8 cellular contexts compared by ENCODE assay signal in genomic region chr7:44489955-44490350, GRCh38. TPM values are rescaled to one million over a fixed set of nuclear protein-coding genes. Genes with fewer than 3 reads are reported as not detected.
DNase-seq lines count a peak whose midpoint lies in the region; ATAC-seq and TF ChIP-seq lines count a peak whose summit lies in the region.

No MANE protein-coding gene starts in this region.

- intact Hi-C loops in lower lobe of right lung (cut with DNase I), result no loop called here
- intact Hi-C loops in thyroid gland (cut with DNase I), result no loop called here

- H3K27ac ChIP-seq in lower lobe of right lung, result peak overlapping the region; percentile 99
- peak overlapping the region; percentile 93 to 99 (median 95) for H3K27ac ChIP-seq in thyroid gland

- TF ChIP-seq POLR2A in thyroid gland (IDR thresholded peaks at IDR 0.05), result no peak

- no peak for TF ChIP-seq CTCF in choroid plexus epithelial cell (conservative IDR thresholded peaks at IDR 0.05; ENCODE audit: low read depth, low read length)
- no peak for TF ChIP-seq CTCF in lower lobe of right lung (IDR thresholded peaks at IDR 0.05)
- TF ChIP-seq CTCF in thyroid gland (IDR thresholded peaks at IDR 0.05), result no peak

- DNase-seq in AG20443 (ENCODE audit: low spot score) (peak; percentile 51), choroid plexus epithelial cell (ENCODE audit: low read depth) (no peak), lower lobe of right lung (peak; percentile 46), thyroid gland (no peak), CD1c-positive myeloid dendritic cell (ENCODE audit: extremely low spot score) (no peak)

- peak overlapping the region; percentile 77 for H3K4me3 ChIP-seq in choroid plexus epithelial cell (ENCODE audit: low read depth, low read length)
- peak overlapping the region; percentile 90 for H3K4me3 ChIP-seq in lower lobe of right lung
- H3K4me3 ChIP-seq in thyroid gland (replicated peaks in 1 of 3), result peak overlapping the region; percentile 45 to 86 (median 64)

- peaks cover 2% of the 10 kb centered on the region for H3K36me3 ChIP-seq in lower lobe of right lung
- peaks cover 0 to 2% of the 10 kb centered on the region in 2 donors for H3K36me3 ChIP-seq in thyroid gland

- H3K27me3 ChIP-seq in lower lobe of right lung (ENCODE audit: low read depth) (peaks cover 5% of the 10 kb centered on the region), thyroid gland (no peaks in the 10 kb centered on the region)

- H3K4me1 ChIP-seq in lower lobe of right lung (peaks cover 47% of the 10 kb centered on the region), thyroid gland (peaks cover 13 to 32% of the 10 kb centered on the region in 2 donors)

- 1 to 2% methylated on average over 13 to 15 of the region's 19 CpGs for WGBS in thyroid gland, 2 donors

- ATAC-seq in GM18868 (IDR thresholded peaks at IDR 0.05; ENCODE audit: unreplicated experiment) (peak; percentile 13), HG03135 (IDR thresholded peaks at IDR 0.05; ENCODE audit: unreplicated experiment) (peak; percentile 14), SK-N-SH treated with all-trans-retinoic acid at 6 μM for 48 hours (peak; percentile 52), lower lobe of right lung (peak; percentile 45)

- H3K9me3 ChIP-seq in lower lobe of right lung (no peaks in the 10 kb centered on the region), thyroid gland (no peaks in the 10 kb centered on the region)

TF ChIP-seq in SK-N-SH treated with all-trans-retinoic acid at 6 μM for 48 hours, 23 proteins besides CTCF, POLR2A, EP300 and RAD21:
- TF ChIP-seq RARB (CRISPR knock-in tag; IDR thresholded peaks at IDR 0.05), result no peak
- TF ChIP-seq TOX (CRISPR knock-in tag; IDR thresholded peaks at IDR 0.05; ENCODE audit: borderline replicate concordance), result no peak
- TF ChIP-seq POU6F1 (CRISPR knock-in tag; IDR thresholded peaks at IDR 0.05; ENCODE audit: borderline replicate concordance, low read depth), result no peak
- TF ChIP-seq SNAI2 (CRISPR knock-in tag; IDR thresholded peaks at IDR 0.05), result no peak
- no peak for TF ChIP-seq ZC3H10 (CRISPR knock-in tag; IDR thresholded peaks at IDR 0.05)
- no peak for TF ChIP-seq GLIS3 (CRISPR knock-in tag; IDR thresholded peaks at IDR 0.05)
- TF ChIP-seq ZFP3 (CRISPR knock-in tag; IDR thresholded peaks at IDR 0.05), result no peak
TF ChIP-seq in SK-N-SH treated with all-trans-retinoic acid at 6 μM for 48 hours: peak in this region for 0.

RNA-seq across cellular contexts. Expression of gene NUDCD3, which starts 0.5 kb away (rescaled TPM):
- 87.6 TPM for total RNA-seq in lower lobe of right lung
- total RNA-seq in thyroid gland, result 10 to 100 TPM; 41.4 to 76.9 (median 52.0) TPM

RNA-seq across cellular contexts. Expression of gene NPC1L1, which starts 51.2 kb away (rescaled TPM):
- total RNA-seq in lower lobe of right lung (0.21 TPM), thyroid gland (not detected)

Comparison
In these comparisons a context has a peak if more than half of its experiments do, and no peak if none do; other contexts are left out.
1. DNase-seq: peak in AG20443 (single experiment) and lower lobe of right lung (single experiment); none in choroid plexus epithelial cell (single experiment), thyroid gland (0 of 2) and CD1c-positive myeloid dendritic cell (single experiment).
2. Peak in every context shown above with its lines, with median percentiles within 50 percentile points of each other: ATAC-seq and H3K4me3 ChIP-seq.